In the genomic region with DNA sequence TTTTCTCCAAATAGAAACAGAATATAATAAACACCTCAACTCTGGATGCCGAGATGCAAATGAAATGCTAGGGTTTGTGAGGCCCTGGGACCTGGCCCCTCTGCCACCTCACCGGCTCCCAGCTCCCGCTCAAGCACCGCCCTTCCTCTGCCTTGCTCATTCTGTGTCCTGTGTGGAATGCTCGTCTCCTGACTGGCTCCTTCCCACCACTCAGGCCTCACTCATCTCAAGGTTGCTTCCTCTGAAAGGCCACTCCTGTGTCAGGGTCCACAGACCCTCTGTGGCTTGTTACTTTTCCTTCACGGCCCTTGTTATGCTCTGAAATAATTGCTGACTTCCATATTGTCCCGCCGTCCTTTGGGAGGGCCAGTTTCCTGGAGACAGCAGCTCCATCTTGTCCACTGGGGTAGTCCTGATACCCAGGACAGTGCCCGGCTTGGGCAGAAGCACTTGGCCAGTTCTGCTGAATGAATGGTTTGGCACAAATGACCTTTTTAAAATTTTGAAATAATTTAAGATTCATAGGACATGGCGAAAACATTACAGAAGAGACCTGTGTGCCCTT, we compare ENCODE assay signal across 24 cellular contexts. TPM values are rescaled to one million over a fixed set of nuclear protein-coding genes. Genes with fewer than 3 reads are reported as not detected.
A peak's percentile ranks its signal among the peaks of the same experiment; 100 is the strongest.
DNase-seq lines count a peak whose midpoint lies in the region; ATAC-seq, FAIRE-seq and TF ChIP-seq lines count a peak whose summit lies in the region.
"Had no signal": no experiment of that assay in that cellular context is flagged by ENCODE, and none has a peak within 500 bp of the region (broad histone marks: within the 10 kb centered on the region; RNA-seq: fewer than 3 reads in every experiment).

No MANE protein-coding gene starts in this region.

- peaks cover 3% of the 10 kb centered on the region for H3F3A ChIP-seq in SK-N-SH (replicated peaks; ENCODE audit: insufficient read depth)

- CTCF ChIA-PET in SK-N-SH (lab: Yijun Ruan, JAX) (interaction anchor here (1.0 to 1.5 kb wide), 3 partner anchors 21 to 74 kb away, joined by 3 to 4 read pairs (median 3); no protein-coding TSS in a partner anchor), HepG2 (lab: Yijun Ruan, JAX; ENCODE audit: low intra/inter-chr PET ratio, low total read pairs) (no interaction called here), H1 (lab: Charles Lee; ENCODE audit: partially characterized antibody) (no interaction called here)

- H2AFZ ChIP-seq in SK-N-SH (ENCODE audit: low read depth), result no peak overlapping the region
- H2AFZ ChIP-seq in HepG2 (ENCODE audit: low read length), result peak overlapping the region; percentile 37
- H2AFZ ChIP-seq in H1 (ENCODE audit: low read length), result no peak overlapping the region
- H2AFZ ChIP-seq: GM23248 had no signal

- no peaks in the 10 kb centered on the region for H3K9me2 ChIP-seq in SK-N-SH

- TF ChIP-seq CTCF in SK-N-SH (IDR thresholded peaks at IDR 0.05) (no peak), HepG2 (CRISPR knock-in tag; IDR thresholded peaks at IDR 0.05) (no peak), right lobe of liver (IDR thresholded peaks at IDR 0.05) (no peak), H1 (IDR thresholded peaks at IDR 0.05; ENCODE audit: control extremely low read depth in 1 of 3, insufficient read depth in 1 of 3, low read depth in 1 of 3, low read length in 3 of 3) (no peak)

- H3K14ac ChIP-seq in H1 (ENCODE audit: insufficient read length), result no peak overlapping the region

- H4K20me1 ChIP-seq in SK-N-SH (ENCODE audit: insufficient read depth), result no peaks in the 10 kb centered on the region
- no peaks in the 10 kb centered on the region for H4K20me1 ChIP-seq in HepG2 (ENCODE audit: insufficient read depth, low read length)
- no peaks in the 10 kb centered on the region for H4K20me1 ChIP-seq in H1 (replicated peaks in 1 of 2; ENCODE audit: control insufficient read depth in 1 of 2, insufficient read depth in 2 of 2, low read length in 2 of 2)

- no peak for TF ChIP-seq POLR2A in HepG2 (IDR thresholded peaks at IDR 0.05; ENCODE audit: insufficient read depth in 1 of 2, low read depth in 2 of 2, low read length in 2 of 2)
- no peak for TF ChIP-seq POLR2A in right lobe of liver (IDR thresholded peaks at IDR 0.05)
- TF ChIP-seq POLR2A in H1 (IDR thresholded peaks at IDR 0.05; ENCODE audit: control extremely low read depth in 1 of 2, low read depth in 2 of 2, low read length in 2 of 2), result no peak

- WGBS in SK-N-SH (ENCODE audit: low lambda C conversion rate), result 66% methylated on average over 10 of the region's 10 CpGs
- WGBS in HepG2 (ENCODE audit: low lambda C conversion rate), result 16% methylated on average over 10 of the region's 10 CpGs
- WGBS in right lobe of liver (ENCODE audit: insufficient coverage, low coverage, low lambda C conversion rate, missing lambda C conversion rate), result 85% methylated on average over 7 of the region's 10 CpGs
- WGBS in H1 (ENCODE audit: extremely low coverage in 1 of 2, insufficient coverage in 1 of 2, insufficient read length in 1 of 2, insufficient replicate concordance in 2 of 2, low coverage in 1 of 2, low lambda C conversion rate in 2 of 2, missing lambda C conversion rate in 1 of 2), 2 experiments, result 70% methylated on average over 10 of the region's 10 CpGs; no CpG with 5 or more reads in 1 of the 2 experiments

- TF ChIP-seq RAD21 in SK-N-SH (IDR thresholded peaks at IDR 0.05; ENCODE audit: low read length) (no peak), HepG2 (CRISPR knock-in tag; IDR thresholded peaks at IDR 0.05) (no peak), H1 (IDR thresholded peaks at IDR 0.05 in 1 of 2, conservative IDR thresholded peaks at IDR 0.05 in 1 of 2; ENCODE audit: low read depth in 2 of 2, low read length in 2 of 2) (no peak)

- H3K27me3 ChIP-seq in SK-N-SH (ENCODE audit: insufficient read depth), result no peaks in the 10 kb centered on the region
- H3K27me3 ChIP-seq in HepG2 (ENCODE audit: control insufficient read depth in 1 of 2, insufficient read depth in 2 of 2, low read length in 2 of 2), result peaks cover 0 to 8% of the 10 kb centered on the region in 2 experiments; a peak in 2 of 5 replicates
- H3K27me3 ChIP-seq in right lobe of liver, result no peaks in the 10 kb centered on the region
- no peaks in the 10 kb centered on the region; a peak in 2 of 7 replicates for H3K27me3 ChIP-seq in H1 (replicated peaks in 1 of 4; ENCODE audit: control insufficient read depth in 3 of 4, extremely low read depth in 1 of 4, insufficient read depth in 3 of 4, low read length in 3 of 4)

- H2BK5ac ChIP-seq in H1 (ENCODE audit: low read depth, low read length), result no peak overlapping the region

- ATAC-seq in SK-N-SH treated with all-trans-retinoic acid at 6 μM for 48 hours (peak; percentile 17; the same call in 2 of the 3 replicates), HepG2 (peak; percentile 71), right lobe of liver (no peak), GM19463 (IDR thresholded peaks at IDR 0.05; ENCODE audit: unreplicated experiment) (no peak)

- H3K4me1 ChIP-seq in SK-N-SH (ENCODE audit: control insufficient read depth in 1 of 2, insufficient read depth in 2 of 2, low read depth in 1 of 2, low read length in 1 of 2), result no peaks in the 10 kb centered on the region
- peaks cover 28% of the 10 kb centered on the region for H3K4me1 ChIP-seq in HepG2 (ENCODE audit: insufficient read depth, low read length)
- no peaks in the 10 kb centered on the region for H3K4me1 ChIP-seq in right lobe of liver
- no peaks in the 10 kb centered on the region; a peak in 1 of 7 replicates for H3K4me1 ChIP-seq in H1 (replicated peaks in 1 of 4; ENCODE audit: control insufficient read depth in 3 of 4, insufficient read depth in 4 of 4, low read length in 3 of 4)

- H3K23me2 ChIP-seq in H1 (ENCODE audit: low read depth, low read length), result no peaks in the 10 kb centered on the region

- intact Hi-C loops in HepG2 (cut with micrococcal nuclease; ENCODE audit: unreplicated experiment) (no loop called here), right lobe of liver (cut with DNase I) (no loop called here)

- H3K56ac ChIP-seq in H1 (replicated peaks; ENCODE audit: insufficient read length, low read depth, low read length), result no peak overlapping the region

- H3K4me3 ChIP-seq in SK-N-SH (ENCODE audit: low read depth in 2 of 2, low read length in 1 of 2) (no peak overlapping the region), HepG2 (replicated peaks in 1 of 3; ENCODE audit: insufficient read depth in 1 of 3, low read depth in 2 of 3, low read length in 3 of 3) (peak overlapping the region in 1 of 3 experiments; percentile 24; a peak in 2 of 6 replicates), right lobe of liver (no peak overlapping the region), H1 (ENCODE audit: extremely low read depth in 1 of 4, insufficient read depth in 2 of 4, low read depth in 3 of 4, low read length in 4 of 4) (no peak overlapping the region)
- H3K4me3 ChIP-seq: GM23248 had no signal

- H3K36me3 ChIP-seq in SK-N-SH (replicated peaks in 1 of 2; ENCODE audit: control insufficient read depth in 1 of 2, insufficient read depth in 2 of 2, low read length in 1 of 2), result peaks cover 0 to under 1% of the 10 kb centered on the region in 2 experiments
- no peaks in the 10 kb centered on the region for H3K36me3 ChIP-seq in HepG2 (replicated peaks in 1 of 2; ENCODE audit: control insufficient read depth in 1 of 2, insufficient read depth in 2 of 2, low read length in 2 of 2)
- no peaks in the 10 kb centered on the region for H3K36me3 ChIP-seq in right lobe of liver
- H3K36me3 ChIP-seq in H1 (ENCODE audit: control insufficient read depth in 2 of 4, insufficient read depth in 4 of 4, low read length in 3 of 4), result no peaks in the 10 kb centered on the region

- no peak overlapping the region for H3K4ac ChIP-seq in H1 (replicated peaks; ENCODE audit: insufficient read length, low read depth, low read length)

- TF ChIP-seq EP300 in SK-N-SH (IDR thresholded peaks at IDR 0.05; ENCODE audit: borderline replicate concordance in 1 of 2, low read depth in 1 of 2, low read length in 1 of 2), result no peak
- TF ChIP-seq EP300 in HepG2 (IDR thresholded peaks at IDR 0.05; ENCODE audit: low read depth in 2 of 2, low read length in 2 of 2), result no peak
- TF ChIP-seq EP300 in HepG2 (CRISPR knock-in tag; IDR thresholded peaks at IDR 0.05; ENCODE audit: borderline replicate concordance), result no peak
- no peak for TF ChIP-seq EP300 in H1 (IDR thresholded peaks at IDR 0.05; ENCODE audit: borderline replicate concordance in 1 of 2, low read depth in 2 of 2, low read length in 2 of 2)

- no peak overlapping the region for H2BK120ac ChIP-seq in H1 (replicated peaks; ENCODE audit: low read depth, low read length)

- H3K27ac ChIP-seq in SK-N-SH (ENCODE audit: low read depth in 2 of 2, low read length in 1 of 2), result no peak overlapping the region
- no peak overlapping the region for H3K27ac ChIP-seq in HepG2 (ENCODE audit: extremely low read length, insufficient read depth, low read length)
- H3K27ac ChIP-seq in right lobe of liver, result no peak overlapping the region
- H3K27ac ChIP-seq in H1 (ENCODE audit: low read depth, low read length), result no peak overlapping the region
- H3K27ac ChIP-seq: 22Rv1, C4-2B, GM23248 had no signal

- DNase-seq in SK-N-SH (no peak), HepG2 (ENCODE audit: low spot score) (no peak), right lobe of liver (no peak), H1 (ENCODE audit: low read depth in 1 of 2, low spot score in 2 of 2) (no peak), AML-193 (lab: John Stamatoyannopoulos, UW) (no peak), HPDE6-E6E7 (ENCODE audit: extremely low spot score) (no peak)
- DNase-seq: DMS79, GM23248, HCEC 1CT, Karpas-422, NCI-H1694, NCI-H2081, NCI-H446, NCI-H526 treated with DMSO at 0.1 percent for 48 hours, SIG-M5, T-cell had no signal

- H3K18ac ChIP-seq in H1 (ENCODE audit: extremely low read depth, low read length), result no peak overlapping the region

- H4K5ac ChIP-seq in H1 (ENCODE audit: insufficient read length, low read depth, low read length), result no peak overlapping the region

- BruUV-seq in HepG2 (replicated peaks; lab: Mats Ljungman, UMichigan), result no TSS peak

- no peaks in the 10 kb centered on the region for H3K79me2 ChIP-seq in SK-N-SH (ENCODE audit: insufficient read depth)
- no peaks in the 10 kb centered on the region for H3K79me2 ChIP-seq in HepG2 (ENCODE audit: insufficient read depth, low read length)
- H3K79me2 ChIP-seq in H1 (ENCODE audit: control insufficient read depth in 1 of 2, insufficient read depth in 2 of 2, low read length in 2 of 2), result no peaks in the 10 kb centered on the region

- no peaks in the 10 kb centered on the region for H3K9me3 ChIP-seq in SK-N-SH
- no peaks in the 10 kb centered on the region for H3K9me3 ChIP-seq in HepG2 (ENCODE audit: low read length)
- H3K9me3 ChIP-seq in right lobe of liver, result no peaks in the 10 kb centered on the region
- no peaks in the 10 kb centered on the region for H3K9me3 ChIP-seq in H1 (ENCODE audit: insufficient read depth in 2 of 2, low read depth in 1 of 2, low read length in 1 of 2)

- H4K8ac ChIP-seq in H1 (ENCODE audit: extremely low read depth, insufficient read depth, low read length), result no peak overlapping the region

- in situ Hi-C loops in HepG2 (cut with HindIII; ENCODE audit: extremely low pct_ligation_motif_present, low pct_unique_long_range_greater_than_20kb), result no loop called here

- POLR2A ChIA-PET in SK-N-SH (lab: Yijun Ruan, JAX) (no interaction called here), HepG2 (lab: Yijun Ruan, JAX) (interaction anchor here (1.1 to 1.5 kb wide), 2 partner anchors 16 to 125 kb away, joined by 3 read pairs; a partner anchor contains a TSS), H1 (lab: Charles Lee; ENCODE audit: partially characterized antibody) (interaction anchor here (1.1 to 26.0 kb wide), 3 partner anchors 8 to 15 kb away, joined by 3 to 458 read pairs (median 7); a partner anchor contains a TSS)

- no peak overlapping the region for H4K91ac ChIP-seq in H1 (replicated peaks; ENCODE audit: insufficient read length, low read length)

- H3K79me1 ChIP-seq in H1 (ENCODE audit: low read depth, low read length), result no peaks in the 10 kb centered on the region

- H3K4me2 ChIP-seq in SK-N-SH, result no peak overlapping the region
- peak overlapping the region; percentile 50 for H3K4me2 ChIP-seq in HepG2 (ENCODE audit: low read depth, low read length)
- H3K4me2 ChIP-seq in H1 (ENCODE audit: insufficient read depth in 1 of 2, low read depth in 2 of 2, low read length in 2 of 2), result no peak overlapping the region

- peak overlapping the region; percentile 43; the same call in 1 of the 2 replicates for H2BK20ac ChIP-seq in H1 (ENCODE audit: low read length)

- no peak overlapping the region for H2BK15ac ChIP-seq in H1 (ENCODE audit: low read length)

- no peak overlapping the region for H2AK5ac ChIP-seq in H1 (ENCODE audit: low read depth, low read length)

- no peak overlapping the region for H3K9ac ChIP-seq in SK-N-SH
- H3K9ac ChIP-seq in HepG2 (ENCODE audit: insufficient read depth, low read depth, low read length), result no peak overlapping the region
- H3K9ac ChIP-seq in H1 (replicated peaks in 1 of 4; ENCODE audit: extremely low read depth in 1 of 4, low read depth in 3 of 4, low read length in 3 of 4), result no peak overlapping the region
- H3K9ac ChIP-seq: GM23248 had no signal

- no peak overlapping the region for H3K23ac ChIP-seq in H1 (ENCODE audit: insufficient read length)

- FAIRE-seq in HepG2 (lab: Jason Lieb, UNC) (no peak), H1 (lab: Jason Lieb, UNC) (no peak)
- FAIRE-seq: HTR-8/SVneo had no signal

- no peak overlapping the region for H2BK12ac ChIP-seq in H1 (ENCODE audit: low read depth, low read length)

RNA-seq across cellular contexts. Expression of a gene that starts 15.4 kb away (rescaled TPM):
- polyA plus RNA-seq in SK-N-SH (2012; rRNA removed) (13.2 and 17.9 TPM in 2 replicates), HepG2 (2011; rRNA removed) (16.8 and 19.1 TPM in 2 replicates), H1 (2011; rRNA removed) (54.7 and 109 TPM in 2 replicates)
- 7.3 and 9.9 TPM in 2 replicates for polyA plus RNA-seq in SK-N-SH (2012; cell fraction: cytosol; rRNA removed)
- polyA plus RNA-seq in SK-N-SH (2012; cell fraction: nucleus; rRNA removed), result 110 and 129 TPM in 2 replicates
- total RNA-seq in HepG2 (2016; rRNA removed; fragmentation: Illumina TruSeq; extraction: Trizol) (5.1 and 9.2 TPM in 2 replicates), right lobe of liver (10 to 100 TPM in 4 of 6 experiments, 1 to 10 TPM in 2; 5.1 to 16.3 (median 12.7) TPM)
- total RNA-seq in HepG2 (2016; cell fraction: cytosol; rRNA removed; fragmentation: Illumina TruSeq; extraction: Trizol; ENCODE audit: low read depth), result 7.2 and 9.4 TPM in 2 replicates
- 4.4 and 8.7 TPM in 2 replicates for total RNA-seq in HepG2 (2016; cell fraction: insoluble cytoplasmic fraction; rRNA removed; fragmentation: Illumina TruSeq; extraction: Trizol)
- total RNA-seq in HepG2 (2016; cell fraction: membrane; rRNA removed; fragmentation: Illumina TruSeq; extraction: Trizol), result 7.2 and 9.8 TPM in 2 replicates
- 9.4 and 17.1 TPM in 2 replicates for total RNA-seq in HepG2 (2016; cell fraction: nucleus; rRNA removed; fragmentation: Illumina TruSeq; extraction: Trizol)
- 6.8 and 9.5 TPM in 2 replicates for polyA plus RNA-seq in HepG2 (2011; cell fraction: cytosol; rRNA removed)
- polyA plus RNA-seq in HepG2 (2011; cell fraction: nucleus; rRNA removed), result 134 and 149 TPM in 2 replicates
- polyA plus RNA-seq in HepG2 (2012), result 37.8 and 52.8 TPM in 2 replicates
- 2.3 and 2.5 TPM in 2 replicates for polyA plus RNA-seq in HepG2 (2016; cell fraction: cytosol; fragmentation: Illumina TruSeq; extraction: Trizol; ENCODE audit: low read depth)
- polyA plus RNA-seq in HepG2 (2016; cell fraction: insoluble cytoplasmic fraction; fragmentation: Illumina TruSeq; extraction: Trizol; ENCODE audit: low read depth), result 15.8 and 20.6 TPM in 2 replicates
- polyA plus RNA-seq in HepG2 (2016; cell fraction: membrane; fragmentation: Illumina TruSeq; extraction: Trizol; ENCODE audit: low read depth), result 9.4 and 9.7 TPM in 2 replicates
- 52.0 and 60.3 TPM in 2 replicates for polyA plus RNA-seq in HepG2 (2016; cell fraction: nucleus; fragmentation: Illumina TruSeq; extraction: Trizol; ENCODE audit: insufficient read depth, low read depth)
- polyA minus RNA-seq in HepG2 (2011; rRNA and poly(A)+ RNA removed; ENCODE audit: low replicate concordance), result 18.3 and 21.3 TPM in 2 replicates
- 16.1 and 19.0 TPM in 2 replicates for polyA minus RNA-seq in HepG2 (2011; cell fraction: cytosol; rRNA and poly(A)+ RNA removed)
- polyA minus RNA-seq in HepG2 (2011; cell fraction: nucleus; rRNA and poly(A)+ RNA removed), result 28.3 and 33.1 TPM in 2 replicates
- total RNA-seq in H1 (2021; fragmentation: NEBNext Ultra II Directional; extraction: Animal tissue kit (Norgen Biotek cat#: 25700)), result 164 and 178 TPM in 2 replicates
- 42.9 TPM for polyA plus RNA-seq in H1 (2011; cell fraction: cytosol; rRNA removed)
- polyA plus RNA-seq in H1 (2011; cell fraction: nucleus; rRNA removed), result 283 TPM
- polyA plus RNA-seq in H1 (2012, experiment 1 of 2), result 101 to 137 TPM (median 120 TPM) in 4 replicates
- 87.2 TPM for polyA plus RNA-seq in H1 (2012, experiment 2 of 2)
- polyA plus RNA-seq in H1 (2013, experiment 1 of 2), result 97.6 TPM
- polyA plus RNA-seq in H1 (2013, experiment 2 of 2), result 91.7 TPM
- polyA minus RNA-seq in H1 (2011; rRNA and poly(A)+ RNA removed), result 15.9 and 24.4 TPM in 2 replicates
- polyA minus RNA-seq in H1 (2011; cell fraction: cytosol; rRNA and poly(A)+ RNA removed), result 100 TPM
- polyA minus RNA-seq in H1 (2011; cell fraction: nucleus; rRNA and poly(A)+ RNA removed), result 120 TPM

RNA-seq across cellular contexts. Expression of a gene that starts 27.4 kb away (rescaled TPM):
- polyA plus RNA-seq in SK-N-SH (2012; rRNA removed), result 0.02 TPM in 1 of 2 replicates, not detected in the other
- polyA plus RNA-seq in SK-N-SH (2012; cell fraction: cytosol; rRNA removed), result 0.03 TPM in 1 of 2 replicates, not detected in the other
- polyA plus RNA-seq in SK-N-SH (2012; cell fraction: nucleus; rRNA removed), result 0.14 and 0.23 TPM in 2 replicates
- 7.8 and 17.9 TPM in 2 replicates for total RNA-seq in HepG2 (2016; rRNA removed; fragmentation: Illumina TruSeq; extraction: Trizol)
- total RNA-seq in HepG2 (2016; cell fraction: cytosol; rRNA removed; fragmentation: Illumina TruSeq; extraction: Trizol; ENCODE audit: low read depth), result 3.8 and 4.0 TPM in 2 replicates
- total RNA-seq in HepG2 (2016; cell fraction: insoluble cytoplasmic fraction; rRNA removed; fragmentation: Illumina TruSeq; extraction: Trizol), result 5.3 and 18.3 TPM in 2 replicates
- total RNA-seq in HepG2 (2016; cell fraction: membrane; rRNA removed; fragmentation: Illumina TruSeq; extraction: Trizol), result 7.4 and 8.2 TPM in 2 replicates
- total RNA-seq in HepG2 (2016; cell fraction: nucleus; rRNA removed; fragmentation: Illumina TruSeq; extraction: Trizol), result 19.1 and 22.7 TPM in 2 replicates
- 20.9 and 27.3 TPM in 2 replicates for polyA plus RNA-seq in HepG2 (2011; rRNA removed)
- 14.0 and 14.6 TPM in 2 replicates for polyA plus RNA-seq in HepG2 (2011; cell fraction: cytosol; rRNA removed)
- 70.0 and 99.3 TPM in 2 replicates for polyA plus RNA-seq in HepG2 (2011; cell fraction: nucleus; rRNA removed)
- 15.8 and 16.5 TPM in 2 replicates for polyA plus RNA-seq in HepG2 (2012)
- polyA plus RNA-seq in HepG2 (2016; cell fraction: cytosol; fragmentation: Illumina TruSeq; extraction: Trizol; ENCODE audit: low read depth), result 2.7 and 3.5 TPM in 2 replicates
- 6.8 and 7.1 TPM in 2 replicates for polyA plus RNA-seq in HepG2 (2016; cell fraction: insoluble cytoplasmic fraction; fragmentation: Illumina TruSeq; extraction: Trizol; ENCODE audit: low read depth)
- 4.6 and 6.1 TPM in 2 replicates for polyA plus RNA-seq in HepG2 (2016; cell fraction: membrane; fragmentation: Illumina TruSeq; extraction: Trizol; ENCODE audit: low read depth)
- polyA plus RNA-seq in HepG2 (2016; cell fraction: nucleus; fragmentation: Illumina TruSeq; extraction: Trizol; ENCODE audit: insufficient read depth, low read depth), result 48.7 and 52.7 TPM in 2 replicates
- 0.07 and 41.0 TPM in 2 replicates for polyA minus RNA-seq in HepG2 (2011; rRNA and poly(A)+ RNA removed; ENCODE audit: low replicate concordance)
- polyA minus RNA-seq in HepG2 (2011; cell fraction: cytosol; rRNA and poly(A)+ RNA removed), result 12.1 and 12.2 TPM in 2 replicates
- 15.5 and 15.7 TPM in 2 replicates for polyA minus RNA-seq in HepG2 (2011; cell fraction: nucleus; rRNA and poly(A)+ RNA removed)
- total RNA-seq in right lobe of liver, result 10 to 100 TPM in 4 of 6 experiments, 1 to 10 TPM in 2; 6.8 to 89.2 (median 41.2) TPM
- 0.43 and 0.69 TPM in 2 replicates for total RNA-seq in H1 (2021; fragmentation: NEBNext Ultra II Directional; extraction: Animal tissue kit (Norgen Biotek cat#: 25700))
- polyA plus RNA-seq in H1 (2011; rRNA removed), result 0.02 and 0.06 TPM in 2 replicates
- 0.04 TPM for polyA plus RNA-seq in H1 (2011; cell fraction: cytosol; rRNA removed)
- polyA plus RNA-seq in H1 (2011; cell fraction: nucleus; rRNA removed), result 0.26 TPM
- 0.08 to 0.52 TPM (median 0.25 TPM) in 3 of 4 replicates, not detected in the other for polyA plus RNA-seq in H1 (2012, experiment 1 of 2)
- polyA plus RNA-seq in H1 (2012, experiment 2 of 2), result not detected
- 0.04 TPM for polyA plus RNA-seq in H1 (2013, experiment 1 of 2)
- polyA plus RNA-seq in H1 (2013, experiment 2 of 2), result 0.02 TPM
- polyA minus RNA-seq in H1 (2011; rRNA and poly(A)+ RNA removed), result 0.06 and 0.17 TPM in 2 replicates
- not detected for polyA minus RNA-seq in H1 (2011; cell fraction: cytosol; rRNA and poly(A)+ RNA removed)
- 0.50 TPM for polyA minus RNA-seq in H1 (2011; cell fraction: nucleus; rRNA and poly(A)+ RNA removed)
- total RNA-seq: GM23248, M059J, RPMI7951 had no signal
- polyA plus RNA-seq: GM23248, IgD-negative memory B cell had no signal

Comparison
In these comparisons a context has a peak if more than half of its experiments do, and no peak if none do; other contexts are left out.
1. ATAC-seq: peak in SK-N-SH treated with all-trans-retinoic acid at 6 μM for 48 hours (single experiment) and HepG2 (single experiment); none in right lobe of liver (0 of 4) and GM19463 (single experiment).